ENCODE assay signal across 13 cellular contexts in genomic region chr17:69961488-69962145, GRCh38.
A peak's percentile ranks its signal among the peaks of the same experiment; 100 is the strongest.
DNase-seq lines count a peak whose midpoint lies in the region; ATAC-seq, FAIRE-seq and TF ChIP-seq lines count a peak whose summit lies in the region.
"Had no signal": no experiment of that assay in that cellular context is flagged by ENCODE, and none has a peak within 500 bp of the region (broad histone marks: within the 10 kb centered on the region; RNA-seq: fewer than 3 reads in every experiment).

No MANE protein-coding gene starts in this region.

- peak; percentile 2 for DNase-seq in NCI-H2196 treated with DMSO at 0.1 percent for 48 hours (lab: John Stamatoyannopoulos, UW; ENCODE audit: unreplicated experiment)
- no peak for DNase-seq in NCI-H2196 (lab: John Stamatoyannopoulos, UW; ENCODE audit: unreplicated experiment)
- DNase-seq in WTC11 (ENCODE audit: low spot score) = peak; percentile 16
- DNase-seq in islet precursor cell = peak; percentile 64
- DNase-seq in small intestine = no peak
- no peak for DNase-seq in activated naive CD4-positive, alpha-beta T cell treated with anti-CD3 and anti-CD28 coated beads, Interleukin-2, amount 50 U/mL, for 16 hours
- no peak for DNase-seq in OCI-M2 (lab: John Stamatoyannopoulos, UW; ENCODE audit: unreplicated experiment)
- DNase-seq: activated CD4-positive, alpha-beta T cell treated with anti-CD3 and anti-CD28 coated beads, Interleukin-2, amount 10 ng/mL, durations not matched to agents 7 days and 5 days; activated naive CD4-positive, alpha-beta T cell treated with Interleukin-2 at 50 U/mL for 16 hours; colonic mucosa; NK-92 treated with Interleukin-12 subunit alpha and Interleukin-12 subunit beta, amount 100 ng/mL, for 24 hours had no signal

- H3K27ac ChIP-seq in stomach smooth muscle (ENCODE audit: low read length) (no peak overlapping the region), small intestine (ENCODE audit: low read depth in 1 of 2, low read length in 1 of 2) (no peak overlapping the region)
- H3K27ac ChIP-seq: colonic mucosa had no signal

- H3K4me3 Mint-ChIP-seq in WTC11 = peak overlapping the region; percentile 21; the same call in 1 of the 2 replicates
- H3K4me3 Mint-ChIP-seq: activated CD4-positive, alpha-beta T cell treated with anti-CD3 and anti-CD28 coated beads, Interleukin-2, amount 10 ng/mL, durations not matched to agents 7 days and 5 days; memory B cell had no signal

- no peak for FAIRE-seq in small intestine (lab: Jason Lieb, UNC)

- H3K36me3 ChIP-seq in stomach smooth muscle (ENCODE audit: control insufficient read depth in 2 of 2, insufficient read depth in 2 of 2, low read length in 2 of 2) = no peaks in the 10 kb centered on the region
- H3K36me3 ChIP-seq in small intestine (ENCODE audit: control insufficient read depth in 2 of 2, insufficient read depth in 2 of 2, low read length in 2 of 2) = no peaks in the 10 kb centered on the region
- H3K36me3 ChIP-seq: colonic mucosa had no signal

- peak overlapping the region; percentile 5 to 52 for H3K4me3 ChIP-seq in stomach smooth muscle (ENCODE audit: low read length in 2 of 2)
- H3K4me3 ChIP-seq in small intestine (ENCODE audit: low read depth in 1 of 2, low read length in 2 of 2) = no peak overlapping the region
- H3K4me3 ChIP-seq: colonic mucosa had no signal

- 39 to 46% (median 40%) methylated on average over 7 of the region's 7 CpGs for WGBS in small intestine, 3 donors

- CTCF ChIA-PET in WTC11 (lab: Charles Lee) = interaction anchor here (1.8 kb wide), 1 partner anchor 355 kb away, joined by 7 read pairs; no protein-coding TSS in a partner anchor

- peaks cover 6% of the 10 kb centered on the region for H3K4me1 ChIP-seq in stomach smooth muscle (ENCODE audit: control insufficient read depth, insufficient read depth, low read length)
- H3K4me1 ChIP-seq in small intestine (ENCODE audit: control insufficient read depth in 2 of 2, insufficient read depth in 1 of 2, low read depth in 1 of 2, low read length in 1 of 2) = no peaks in the 10 kb centered on the region
- H3K4me1 ChIP-seq: colonic mucosa had no signal

- H3K27me3 ChIP-seq in stomach smooth muscle (ENCODE audit: control insufficient read depth in 1 of 2, insufficient read depth in 2 of 2, low read length in 2 of 2) (no peaks in the 10 kb centered on the region), small intestine (ENCODE audit: control insufficient read depth in 2 of 2, insufficient read depth in 2 of 2, low read length in 2 of 2) (peaks cover 0 to 2% of the 10 kb centered on the region in 2 donors)
- H3K27me3 ChIP-seq: colonic mucosa had no signal

- peak; percentile 93 for ATAC-seq in WTC11

- H3K36me3 Mint-ChIP-seq in WTC11 = no peaks in the 10 kb centered on the region
- H3K36me3 Mint-ChIP-seq: memory B cell had no signal

- no peak overlapping the region for H3K9ac ChIP-seq in stomach smooth muscle (ENCODE audit: low read length in 2 of 2)

- H3K9me3 ChIP-seq in stomach smooth muscle (ENCODE audit: control insufficient read depth in 2 of 2, low read length in 2 of 2) = peaks cover 0 to 5% of the 10 kb centered on the region in 2 donors
- no peaks in the 10 kb centered on the region for H3K9me3 ChIP-seq in small intestine (ENCODE audit: control insufficient read depth, low read depth)
- H3K9me3 ChIP-seq: colonic mucosa had no signal

- TF ChIP-seq CTCF in WTC11 (IDR thresholded peaks at IDR 0.05) = no peak

- peaks cover 22% of the 10 kb centered on the region for H3K4me1 Mint-ChIP-seq in WTC11
- H3K4me1 Mint-ChIP-seq: activated CD4-positive, alpha-beta T cell treated with anti-CD3 and anti-CD28 coated beads, Interleukin-2, amount 10 ng/mL, durations not matched to agents 7 days and 5 days; memory B cell had no signal

- no peaks in the 10 kb centered on the region; the same call in 1 of the 2 replicates for H3K27me3 Mint-ChIP-seq in WTC11 (ENCODE audit: low read depth)
- H3K27me3 Mint-ChIP-seq: activated CD4-positive, alpha-beta T cell treated with anti-CD3 and anti-CD28 coated beads, Interleukin-2, amount 10 ng/mL, durations not matched to agents 7 days and 5 days; memory B cell had no signal

- POLR2A ChIA-PET in WTC11 (lab: Charles Lee) = interaction anchor here (0.6 to 0.8 kb wide), 2 partner anchors 8 to 121 kb away, joined by 3 to 8 read pairs; no protein-coding TSS in a partner anchor

- H3K9me3 Mint-ChIP-seq in WTC11 = peaks cover 11% of the 10 kb centered on the region
- H3K9me3 Mint-ChIP-seq: activated CD4-positive, alpha-beta T cell treated with anti-CD3 and anti-CD28 coated beads, Interleukin-2, amount 10 ng/mL, durations not matched to agents 7 days and 5 days had no signal

- H3K27ac Mint-ChIP-seq in WTC11 = 0 out of 2 replicates have a peak overlapping the region, but pooled peaks have one; percentile 47
- H3K27ac Mint-ChIP-seq: activated CD4-positive, alpha-beta T cell treated with anti-CD3 and anti-CD28 coated beads, Interleukin-2, amount 10 ng/mL, durations not matched to agents 7 days and 5 days; memory B cell had no signal

TF ChIP-seq in WTC11, 78 proteins besides CTCF, POLR2A, EP300 and RAD21:
- TF ChIP-seq, protein P1, sequence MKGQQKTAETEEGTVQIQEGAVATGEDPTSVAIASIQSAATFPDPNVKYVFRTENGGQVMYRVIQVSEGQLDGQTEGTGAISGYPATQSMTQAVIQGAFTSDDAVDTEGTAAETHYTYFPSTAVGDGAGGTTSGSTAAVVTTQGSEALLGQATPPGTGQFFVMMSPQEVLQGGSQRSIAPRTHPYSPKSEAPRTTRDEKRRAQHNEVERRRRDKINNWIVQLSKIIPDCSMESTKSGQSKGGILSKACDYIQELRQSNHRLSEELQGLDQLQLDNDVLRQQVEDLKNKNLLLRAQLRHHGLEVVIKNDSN (CRISPR knock-in tag; IDR thresholded peaks at IDR 0.05) = no peak
- TF ChIP-seq ZNF232 (CRISPR knock-in tag; IDR thresholded peaks at IDR 0.05) = no peak
- TF ChIP-seq, protein P2, sequence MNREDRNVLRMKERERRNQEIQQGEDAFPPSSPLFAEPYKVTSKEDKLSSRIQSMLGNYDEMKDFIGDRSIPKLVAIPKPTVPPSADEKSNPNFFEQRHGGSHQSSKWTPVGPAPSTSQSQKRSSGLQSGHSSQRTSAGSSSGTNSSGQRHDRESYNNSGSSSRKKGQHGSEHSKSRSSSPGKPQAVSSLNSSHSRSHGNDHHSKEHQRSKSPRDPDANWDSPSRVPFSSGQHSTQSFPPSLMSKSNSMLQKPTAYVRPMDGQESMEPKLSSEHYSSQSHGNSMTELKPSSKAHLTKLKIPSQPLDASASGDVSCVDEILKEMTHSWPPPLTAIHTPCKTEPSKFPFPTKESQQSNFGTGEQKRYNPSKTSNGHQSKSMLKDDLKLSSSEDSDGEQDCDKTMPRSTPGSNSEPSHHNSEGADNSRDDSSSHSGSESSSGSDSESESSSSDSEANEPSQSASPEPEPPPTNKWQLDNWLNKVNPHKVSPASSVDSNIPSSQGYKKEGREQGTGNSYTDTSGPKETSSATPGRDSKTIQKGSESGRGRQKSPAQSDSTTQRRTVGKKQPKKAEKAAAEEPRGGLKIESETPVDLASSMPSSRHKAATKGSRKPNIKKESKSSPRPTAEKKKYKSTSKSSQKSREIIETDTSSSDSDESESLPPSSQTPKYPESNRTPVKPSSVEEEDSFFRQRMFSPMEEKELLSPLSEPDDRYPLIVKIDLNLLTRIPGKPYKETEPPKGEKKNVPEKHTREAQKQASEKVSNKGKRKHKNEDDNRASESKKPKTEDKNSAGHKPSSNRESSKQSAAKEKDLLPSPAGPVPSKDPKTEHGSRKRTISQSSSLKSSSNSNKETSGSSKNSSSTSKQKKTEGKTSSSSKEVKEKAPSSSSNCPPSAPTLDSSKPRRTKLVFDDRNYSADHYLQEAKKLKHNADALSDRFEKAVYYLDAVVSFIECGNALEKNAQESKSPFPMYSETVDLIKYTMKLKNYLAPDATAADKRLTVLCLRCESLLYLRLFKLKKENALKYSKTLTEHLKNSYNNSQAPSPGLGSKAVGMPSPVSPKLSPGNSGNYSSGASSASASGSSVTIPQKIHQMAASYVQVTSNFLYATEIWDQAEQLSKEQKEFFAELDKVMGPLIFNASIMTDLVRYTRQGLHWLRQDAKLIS (CRISPR knock-in tag; IDR thresholded peaks at IDR 0.05; ENCODE audit: borderline replicate concordance) = no peak
- TF ChIP-seq JAZF1 (CRISPR knock-in tag; IDR thresholded peaks at IDR 0.05) = no peak
- peak; percentile 38; the same call in 1 of the 2 replicates for TF ChIP-seq ZNF423 (CRISPR knock-in tag; IDR thresholded peaks at IDR 0.05)

Comparison
In these comparisons a context has a peak if more than half of its experiments do, and no peak if none do; other contexts are left out.
1. DNase-seq: peak in NCI-H2196 treated with DMSO at 0.1 percent for 48 hours (single experiment), WTC11 (single experiment) and islet precursor cell (single experiment); none in NCI-H2196 (single experiment), small intestine (single experiment), activated naive CD4-positive, alpha-beta T cell treated with anti-CD3 and anti-CD28 coated beads, Interleukin-2, amount 50 U/mL, for 16 hours (single experiment) and OCI-M2 (single experiment).
2. H3K4me3 ChIP-seq: peak in stomach smooth muscle (2 of 2); none in small intestine (0 of 2).